ENCODE assay signal across 17 cellular contexts in genomic region chr11:81030186-81030585, GRCh38.
DNase-seq lines count a peak whose midpoint lies in the region; ATAC-seq and TF ChIP-seq lines count a peak whose summit lies in the region.
"Had no signal": no experiment of that assay in that cellular context is flagged by ENCODE, and none has a peak within 500 bp of the region (broad histone marks: within the 10 kb centered on the region; RNA-seq: fewer than 3 reads in every experiment).

No MANE protein-coding gene starts in this region.

- no peak for ATAC-seq in HG03571 (IDR thresholded peaks at IDR 0.05; ENCODE audit: unreplicated experiment)
- ATAC-seq: A549 had no signal

- TF ChIP-seq CTCF in epithelial cell of esophagus (IDR thresholded peaks at IDR 0.05; ENCODE audit: insufficient read depth, low read depth, low read length, missing control alignments), result no peak
- no peak for TF ChIP-seq CTCF in GM10266 (IDR thresholded peaks at IDR 0.05; ENCODE audit: control insufficient read depth, insufficient read depth, low read depth, missing control alignments)

- no peak overlapping the region for H3K4me3 ChIP-seq in epithelial cell of esophagus (ENCODE audit: low read length)
- H3K4me3 ChIP-seq: A549 had no signal

- DNase-seq in DMS53 (lab: John Stamatoyannopoulos, UW), result peak; percentile 86
- peak; percentile 31 for DNase-seq in RKO (ENCODE audit: low spot score)
- peak; percentile 94 for DNase-seq in epithelial cell of esophagus (ENCODE audit: low read depth)
- DNase-seq in kidney tubule cell (ENCODE audit: low spot score), result peak; percentile 85
- DNase-seq in GM10266 (ENCODE audit: extremely low spot score), result no peak
- DNase-seq in iPS-NIHi7 (ENCODE audit: extremely low spot score), result no peak
- no peak for DNase-seq in MV-4-11 (lab: John Stamatoyannopoulos, UW)
- DNase-seq: C1 segment of cervical spinal cord, DMS153, H9, NCI-H1417, NCI-H187 treated with DMSO at 0.1 percent for 48 hours, NCI-H2171 treated with DMSO at 0.1 percent for 48 hours, NCI-H510A, NCI-H774 had no signal

Comparison
In these comparisons a context has a peak if more than half of its experiments do, and no peak if none do; other contexts are left out.
1. DNase-seq: peak in DMS53 (single experiment), RKO (single experiment), epithelial cell of esophagus (single experiment) and kidney tubule cell (single experiment); none in GM10266 (single experiment), iPS-NIHi7 (single experiment) and MV-4-11 (single experiment).